16 cellular contexts compared by ENCODE assay signal in the genomic region with DNA sequence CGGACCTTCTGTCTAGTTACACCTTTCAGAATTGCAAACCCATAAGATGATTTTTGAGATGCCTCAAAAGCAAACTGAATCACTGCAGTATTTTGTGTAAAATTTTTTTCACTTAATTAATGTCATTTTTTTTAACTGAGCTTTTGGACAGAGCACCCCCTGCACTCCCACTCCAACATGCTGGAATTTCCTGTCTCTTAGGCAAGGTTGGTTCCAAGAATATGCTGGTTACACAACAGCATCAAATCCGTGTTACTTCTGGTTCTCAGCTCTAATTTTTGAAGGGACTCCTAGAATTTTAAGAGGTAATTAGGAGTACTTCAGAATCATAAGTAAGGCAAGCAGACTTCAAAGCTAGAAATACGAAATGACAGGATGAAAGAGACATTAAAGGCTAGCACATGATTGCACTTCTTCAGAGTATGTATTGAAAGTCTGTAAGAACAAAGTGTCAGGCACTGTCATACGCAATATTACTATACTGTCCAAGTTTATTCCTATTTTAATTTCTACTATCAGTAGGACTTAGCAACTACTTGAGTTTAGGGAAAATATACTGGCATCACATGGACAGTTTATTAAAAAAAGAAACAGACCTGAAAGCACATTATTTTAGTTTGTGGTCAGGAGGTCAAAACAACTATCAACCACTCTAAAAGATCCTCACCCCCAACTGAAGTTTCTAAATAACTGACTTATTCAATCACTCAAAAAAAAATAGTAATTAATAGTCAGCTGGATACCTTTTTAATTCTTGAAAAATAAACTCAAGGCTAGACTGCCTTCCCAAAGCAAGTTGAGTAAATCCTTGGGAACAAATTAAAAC. TPM values are rescaled to one million over a fixed set of nuclear protein-coding genes. Genes with fewer than 3 reads are reported as not detected.
A peak's percentile ranks its signal among the peaks of the same experiment; 100 is the strongest.
DNase-seq lines count a peak whose midpoint lies in the region; ATAC-seq and TF ChIP-seq lines count a peak whose summit lies in the region.
"Had no signal": no experiment of that assay in that cellular context is flagged by ENCODE, and none has a peak within 500 bp of the region (broad histone marks: within the 10 kb centered on the region; RNA-seq: fewer than 3 reads in every experiment).

No MANE protein-coding gene starts in this region.

- H4K5ac ChIP-seq in IMR-90 (ENCODE audit: low read depth, low read length): no peak overlapping the region

- dilution Hi-C loops in IMR-90 (cut with HindIII; ENCODE audit: low sequenced_read_pairs, unreplicated experiment): no loop called here

- WGBS in IMR-90 (ENCODE audit: extremely low coverage in 2 of 2, insufficient read length in 1 of 2), 2 experiments: no CpG with 5 or more reads among the region's 4 CpGs
- 61% methylated on average over 4 of the region's 4 CpGs for WGBS in esophagus muscularis mucosa

- no peak overlapping the region for H2BK15ac ChIP-seq in IMR-90 (ENCODE audit: low read depth, low read length)

- H3K56ac ChIP-seq in IMR-90 (ENCODE audit: extremely low read depth, insufficient read depth, low read length): no peak overlapping the region

- H3K36me3 ChIP-seq in DOHH2 (ENCODE audit: control insufficient read depth, low read length) (peaks cover 41% of the 10 kb centered on the region), IMR-90 (ENCODE audit: control insufficient read depth, insufficient read depth, low read length) (no peaks in the 10 kb centered on the region), esophagus muscularis mucosa (no peaks in the 10 kb centered on the region)

- H2BK20ac ChIP-seq in IMR-90 (ENCODE audit: low read depth, low read length): no peak overlapping the region; the same call in 1 of the 2 replicates

- H3K27ac ChIP-seq in DOHH2 (ENCODE audit: low read depth, low read length) (peak overlapping the region; percentile 99), IMR-90 (ENCODE audit: insufficient read depth, low read length) (no peak overlapping the region), esophagus muscularis mucosa (replicated peaks in 1 of 4) (no peak overlapping the region)

- no peaks in the 10 kb centered on the region for H3K9me2 ChIP-seq in DOHH2 (replicated peaks; ENCODE audit: control insufficient read depth, low read length)

- no peak overlapping the region for H2AK5ac ChIP-seq in IMR-90 (ENCODE audit: low read depth, low read length)

- no peak overlapping the region; the same call in 1 of the 2 replicates for H3K23ac ChIP-seq in IMR-90 (ENCODE audit: low read depth, low read length)

- BruUV-seq in IMR-90 (replicated peaks; lab: Mats Ljungman, UMichigan): no TSS peak

- no peak overlapping the region for H2AFZ ChIP-seq in IMR-90 (replicated peaks; ENCODE audit: low read length, poor library complexity)

- no peak overlapping the region for H3K14ac ChIP-seq in IMR-90 (replicated peaks; ENCODE audit: low read depth, low read length)

- no peak overlapping the region for H2AK9ac ChIP-seq in IMR-90 (replicated peaks; ENCODE audit: low read depth, low read length, poor library complexity)

- TF ChIP-seq CTCF in DOHH2 (IDR thresholded peaks at IDR 0.05; ENCODE audit: low read depth, low read length, poor library complexity, severe bottlenecking) (no peak), IMR-90 (conservative IDR thresholded peaks at IDR 0.05; ENCODE audit: low read depth, low read length) (no peak), fibroblast of pulmonary artery (IDR thresholded peaks at IDR 0.05; ENCODE audit: low read length, missing control alignments) (no peak), esophagus muscularis mucosa (IDR thresholded peaks at IDR 0.05) (no peak)

- POLR2A ChIA-PET in IMR-90 (lab: Charles Lee; ENCODE audit: unreplicated experiment): interaction anchor here (0.6 to 0.7 kb wide), 4 partner anchors 26 to 653 kb away, joined by 3 to 6 read pairs (median 4); partner anchors contain the start of gene RUFY3

- peaks cover 66% of the 10 kb centered on the region for H3F3A ChIP-seq in DOHH2 (ENCODE audit: control insufficient read depth, insufficient read depth)

- TF ChIP-seq RAD21 in IMR-90 (IDR thresholded peaks at IDR 0.05; ENCODE audit: low read length): no peak

- no peak overlapping the region for H4K91ac ChIP-seq in IMR-90 (ENCODE audit: insufficient read depth, low read depth, low read length)

- H3K27me3 ChIP-seq in DOHH2 (ENCODE audit: control insufficient read depth, low read length) (no peaks in the 10 kb centered on the region), IMR-90 (ENCODE audit: control insufficient read depth, insufficient read depth, low read length) (no peaks in the 10 kb centered on the region), esophagus muscularis mucosa (peaks cover 0 to 3% (median 0%) of the 10 kb centered on the region in 4 donors)

- CTCF ChIA-PET in IMR-90 (lab: Yijun Ruan, JAX): interaction anchor here (0.5 to 0.6 kb wide), 2 partner anchors 342 to 456 kb away, joined by 3 to 4 read pairs; no protein-coding TSS in a partner anchor

- no peaks in the 10 kb centered on the region for H3K79me1 ChIP-seq in IMR-90 (ENCODE audit: low read depth in 1 of 2, low read length in 2 of 2)

- in situ Hi-C loops in IMR-90 (cut with MboI; ENCODE audit: low sequenced_read_pairs): no loop called here

- no peaks in the 10 kb centered on the region for H3K9me3 ChIP-seq in DOHH2 (ENCODE audit: control insufficient read depth, insufficient read depth, low read length)
- no peaks in the 10 kb centered on the region for H3K9me3 ChIP-seq in IMR-90 (ENCODE audit: control insufficient read depth, insufficient read depth, low read length)
- no peaks in the 10 kb centered on the region for H3K9me3 ChIP-seq in esophagus muscularis mucosa

- TF ChIP-seq EP300 in esophagus muscularis mucosa (IDR thresholded peaks at IDR 0.05): no peak

- H2BK5ac ChIP-seq in IMR-90 (ENCODE audit: low read depth, low read length, poor library complexity, severe bottlenecking): peak overlapping the region; percentile 17

- intact Hi-C loops in IMR-90 (cut with micrococcal nuclease): no loop called here
- intact Hi-C loops in esophagus muscularis mucosa (cut with DNase I): no loop called here

- H3K9me1 ChIP-seq in IMR-90 (ENCODE audit: insufficient read depth, low read length): no peaks in the 10 kb centered on the region

- H2BK120ac ChIP-seq in IMR-90 (ENCODE audit: low read depth, low read length): no peak overlapping the region

- DNase-seq in IMR-90: peak; percentile 45
- DNase-seq in fibroblast of pulmonary artery (ENCODE audit: low read depth): peak; percentile 67
- DNase-seq in NCI-H2029 treated with DMSO at 0.1 percent for 48 hours (lab: John Stamatoyannopoulos, UW): no peak
- DNase-seq in DMS153 (lab: John Stamatoyannopoulos, UW): no peak
- DNase-seq in esophagus muscularis mucosa (ENCODE audit: extremely low spot score): no peak
- DNase-seq: activated T-cell treated with anti-CD3 and anti-CD28 coated beads, Interleukin-2, amount 50 U/mL, for 4 hours; C1 segment of cervical spinal cord; NCI-H2029; RPMI8226; stimulated activated naive CD4-positive, alpha-beta T cell had no signal

- no peak overlapping the region for H3K4ac ChIP-seq in IMR-90 (ENCODE audit: low read depth, low read length)

- H3K18ac ChIP-seq in IMR-90 (ENCODE audit: low read depth, low read length): no peak overlapping the region

- no peak overlapping the region for H3K9ac ChIP-seq in IMR-90 (ENCODE audit: low read depth, low read length)

- H3K4me2 ChIP-seq in DOHH2 (ENCODE audit: low read length) (peak overlapping the region; percentile 98), IMR-90 (ENCODE audit: low read depth, low read length) (peak overlapping the region; percentile 75; the same call in 1 of the 2 replicates)

- peak; percentile 36 for ATAC-seq in GM19467 (IDR thresholded peaks at IDR 0.05; ENCODE audit: unreplicated experiment)
- ATAC-seq in IMR-90 (ENCODE audit: low read depth): peak; percentile 65
- ATAC-seq in HG02970 (IDR thresholded peaks at IDR 0.05; ENCODE audit: low FRiP score, unreplicated experiment): no peak
- ATAC-seq: activated T-cell treated with anti-CD3 and anti-CD28 coated beads, Interleukin-2, amount 50 U/mL, for 4 hours; HCT116 had no signal

- peaks cover 97% of the 10 kb centered on the region for H3K79me2 ChIP-seq in DOHH2 (ENCODE audit: control insufficient read depth, low read length)

- no peak for TF ChIP-seq POLR2A in IMR-90 (IDR thresholded peaks at IDR 0.05; ENCODE audit: low read depth, low read length)
- no peak for TF ChIP-seq POLR2A in esophagus muscularis mucosa (IDR thresholded peaks at IDR 0.05; ENCODE audit: low read depth)

- H4K20me1 ChIP-seq in DOHH2 (ENCODE audit: control insufficient read depth, insufficient read depth, low read depth, low read length): no peaks in the 10 kb centered on the region
- H4K20me1 ChIP-seq in IMR-90 (ENCODE audit: insufficient read depth, low read length): no peaks in the 10 kb centered on the region

- H3K4me3 ChIP-seq in DOHH2 (ENCODE audit: low read length): peak overlapping the region; percentile 85
- no peak overlapping the region for H3K4me3 ChIP-seq in IMR-90 (ENCODE audit: insufficient read depth, low read depth, low read length)
- H3K4me3 ChIP-seq in fibroblast of pulmonary artery (replicated peaks; ENCODE audit: low read depth, low read length): no peak overlapping the region
- no peak overlapping the region for H3K4me3 ChIP-seq in esophagus muscularis mucosa

- H4K8ac ChIP-seq in IMR-90 (ENCODE audit: low read depth in 2 of 2, low read length in 2 of 2): no peak overlapping the region; a peak in 1 of 4 replicates

- H3K4me1 ChIP-seq in DOHH2 (ENCODE audit: control insufficient read depth, low read length): peaks cover 57% of the 10 kb centered on the region
- H3K4me1 ChIP-seq in IMR-90 (ENCODE audit: control insufficient read depth, insufficient read depth, low read length): peaks cover 2% of the 10 kb centered on the region; the same call in 1 of the 2 replicates
- H3K4me1 ChIP-seq in esophagus muscularis mucosa: no peaks in the 10 kb centered on the region

RNA-seq across cellular contexts. Expression of gene JCHAIN, which starts 1.6 kb away (rescaled TPM):
- total RNA-seq in IMR-90 (2012; rRNA removed) (0.72 and 0.83 TPM in 2 replicates), esophagus muscularis mucosa (10 to 100 TPM in 1 of 4 donors, 1 to 10 TPM in 3; 2.1 to 18.6 (median 3.9) TPM)
- polyA plus RNA-seq in IMR-90 (2012; rRNA removed): 0.49 and 0.86 TPM in 2 replicates
- 0.12 and 1.0 TPM in 2 replicates for polyA plus RNA-seq in IMR-90 (2012; cell fraction: cytosol; rRNA removed)
- polyA plus RNA-seq in IMR-90 (2012; cell fraction: nucleus; rRNA removed; ENCODE audit: low replicate concordance): 0.29 TPM in 1 of 2 replicates, not detected in the other
- total RNA-seq: epithelial cell of proximal tubule, HT1080 had no signal

RNA-seq across cellular contexts. Expression of gene UTP3, which starts 20.4 kb away (rescaled TPM):
- total RNA-seq in IMR-90 (2012; rRNA removed) (14.9 and 26.1 TPM in 2 replicates), esophagus muscularis mucosa (10 to 100 TPM; 19.9 to 31.3 (median 21.8) TPM)
- polyA plus RNA-seq in IMR-90 (2012; rRNA removed): 29.8 and 30.7 TPM in 2 replicates
- 9.5 and 9.7 TPM in 2 replicates for polyA plus RNA-seq in IMR-90 (2012; cell fraction: cytosol; rRNA removed)
- polyA plus RNA-seq in IMR-90 (2012; cell fraction: nucleus; rRNA removed; ENCODE audit: low replicate concordance): 3.2 and 7.0 TPM in 2 replicates

RNA-seq across cellular contexts. Expression of gene ENAM, which starts 39.4 kb away (rescaled TPM):
- total RNA-seq in IMR-90 (2012; rRNA removed) (under 0.01 and 0.28 TPM in 2 replicates), esophagus muscularis mucosa (not detected)
- 0.01 and 0.10 TPM in 2 replicates for polyA plus RNA-seq in IMR-90 (2012; rRNA removed)
- 0.01 TPM in 1 of 2 replicates, not detected in the other for polyA plus RNA-seq in IMR-90 (2012; cell fraction: cytosol; rRNA removed)
- 0.08 TPM in 1 of 2 replicates, not detected in the other for polyA plus RNA-seq in IMR-90 (2012; cell fraction: nucleus; rRNA removed; ENCODE audit: low replicate concordance)
- total RNA-seq: activated T-cell treated with anti-CD3 and anti-CD28 coated beads, Interleukin-2, amount 50 U/mL, for 4 hours; HT1080 had no signal

RNA-seq across cellular contexts. Expression of gene RUFY3, which starts 53.8 kb away (rescaled TPM):
- total RNA-seq in IMR-90 (2012; rRNA removed) (28.9 and 41.1 TPM in 2 replicates), esophagus muscularis mucosa (10 to 100 TPM; 30.5 to 51.9 (median 33.2) TPM)
- 19.6 and 20.3 TPM in 2 replicates for polyA plus RNA-seq in IMR-90 (2012; rRNA removed)
- polyA plus RNA-seq in IMR-90 (2012; cell fraction: cytosol; rRNA removed): 3.6 and 4.6 TPM in 2 replicates
- polyA plus RNA-seq in IMR-90 (2012; cell fraction: nucleus; rRNA removed; ENCODE audit: low replicate concordance): 18.9 and 93.0 TPM in 2 replicates

Comparison
In these comparisons a context has a peak if more than half of its experiments do, and no peak if none do; other contexts are left out.
1. DNase-seq: peak in IMR-90 (single experiment) and fibroblast of pulmonary artery (single experiment); none in NCI-H2029 treated with DMSO at 0.1 percent for 48 hours (single experiment), DMS153 (single experiment) and esophagus muscularis mucosa (single experiment).